ENCODE assay signal across 1 cellular context in the genomic region with DNA sequence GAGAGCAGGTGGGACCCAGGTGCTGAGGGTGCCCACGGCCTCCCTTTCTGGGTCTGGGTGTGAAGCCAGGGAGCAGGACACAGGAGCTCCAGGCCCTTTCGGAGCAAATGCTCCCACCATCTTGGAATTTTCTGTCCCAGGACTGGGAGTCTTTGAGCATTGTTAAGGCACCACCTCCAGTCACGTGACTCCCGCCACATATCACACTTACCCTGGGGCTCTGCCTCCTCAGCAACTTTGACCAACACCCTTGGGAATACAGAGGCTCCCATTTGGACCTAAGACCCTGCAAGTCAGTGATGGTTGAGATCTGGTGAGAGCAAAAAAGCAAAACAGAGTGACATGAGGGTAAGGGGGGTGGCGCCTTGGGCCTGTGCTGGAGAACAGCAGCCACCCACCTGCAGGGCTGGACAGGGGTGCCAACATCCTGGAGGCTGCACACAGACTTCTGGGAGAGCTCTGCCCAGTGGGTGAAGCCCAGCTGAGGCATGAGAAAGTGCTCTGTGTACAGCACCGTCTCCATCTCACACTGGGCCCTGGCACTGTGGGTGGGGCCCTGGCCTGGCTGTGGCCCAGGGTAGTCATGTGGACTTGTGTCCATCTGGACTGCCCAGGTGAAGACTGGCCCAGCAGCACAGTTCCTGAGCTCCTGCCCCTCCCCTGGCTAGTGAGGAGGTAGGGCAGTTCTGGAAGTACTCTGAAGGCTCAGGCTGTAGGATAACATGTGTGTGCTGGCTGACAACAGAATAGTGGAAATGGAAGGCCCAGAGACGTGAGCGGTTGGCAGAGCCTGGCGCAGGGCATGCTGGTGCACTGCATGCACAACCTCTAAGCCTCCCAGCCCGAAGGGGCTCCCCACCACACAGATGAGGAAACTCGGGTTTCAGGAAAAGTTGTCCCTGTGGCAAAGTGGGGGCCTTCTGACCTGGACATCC.
TF ChIP-seq lines count a peak whose summit lies in the region.

No MANE protein-coding gene starts in this region.

TF ChIP-seq in K562, 482 proteins besides CTCF, POLR2A, EP300 and RAD21 (continued from another document):
- TF ChIP-seq, protein P1, sequence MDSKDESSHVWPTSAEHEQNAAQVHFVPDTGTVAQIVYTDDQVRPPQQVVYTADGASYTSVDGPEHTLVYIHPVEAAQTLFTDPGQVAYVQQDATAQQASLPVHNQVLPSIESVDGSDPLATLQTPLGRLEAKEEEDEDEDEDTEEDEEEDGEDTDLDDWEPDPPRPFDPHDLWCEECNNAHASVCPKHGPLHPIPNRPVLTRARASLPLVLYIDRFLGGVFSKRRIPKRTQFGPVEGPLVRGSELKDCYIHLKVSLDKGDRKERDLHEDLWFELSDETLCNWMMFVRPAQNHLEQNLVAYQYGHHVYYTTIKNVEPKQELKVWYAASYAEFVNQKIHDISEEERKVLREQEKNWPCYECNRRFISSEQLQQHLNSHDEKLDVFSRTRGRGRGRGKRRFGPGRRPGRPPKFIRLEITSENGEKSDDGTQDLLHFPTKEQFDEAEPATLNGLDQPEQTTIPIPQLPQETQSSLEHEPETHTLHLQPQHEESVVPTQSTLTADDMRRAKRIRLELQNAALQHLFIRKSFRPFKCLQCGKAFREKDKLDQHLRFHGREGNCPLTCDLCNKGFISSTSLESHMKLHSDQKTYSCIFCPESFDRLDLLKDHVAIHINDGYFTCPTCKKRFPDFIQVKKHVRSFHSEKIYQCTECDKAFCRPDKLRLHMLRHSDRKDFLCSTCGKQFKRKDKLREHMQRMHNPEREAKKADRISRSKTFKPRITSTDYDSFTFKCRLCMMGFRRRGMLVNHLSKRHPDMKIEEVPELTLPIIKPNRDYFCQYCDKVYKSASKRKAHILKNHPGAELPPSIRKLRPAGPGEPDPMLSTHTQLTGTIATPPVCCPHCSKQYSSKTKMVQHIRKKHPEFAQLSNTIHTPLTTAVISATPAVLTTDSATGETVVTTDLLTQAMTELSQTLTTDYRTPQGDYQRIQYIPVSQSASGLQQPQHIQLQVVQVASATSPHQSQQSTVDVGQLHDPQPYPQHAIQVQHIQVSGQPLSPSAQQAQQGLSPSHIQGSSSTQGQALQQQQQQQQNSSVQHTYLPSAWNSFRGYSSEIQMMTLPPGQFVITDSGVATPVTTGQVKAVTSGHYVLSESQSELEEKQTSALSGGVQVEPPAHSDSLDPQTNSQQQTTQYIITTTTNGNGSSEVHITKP (IDR thresholded peaks at IDR 0.05; ENCODE audit: partially characterized antibody), result peak; percentile 3
- no peak for TF ChIP-seq PHF21A (IDR thresholded peaks at IDR 0.05; ENCODE audit: borderline replicate concordance, low read depth)
- no peak for TF ChIP-seq ETV1 (tag; conservative IDR thresholded peaks at IDR 0.05; ENCODE audit: low read depth)
- TF ChIP-seq PBX2 (CRISPR knock-in tag; IDR thresholded peaks at IDR 0.05; ENCODE audit: low read depth), result 0 out of 2 replicates have a peak, but pooled peaks have one; percentile 24
- TF ChIP-seq PBX2 (tag; conservative IDR thresholded peaks at IDR 0.05; ENCODE audit: low read depth), result no peak
- TF ChIP-seq CHCHD3 (CRISPR knock-in tag; IDR thresholded peaks at IDR 0.05), result 0 out of 2 replicates have a peak, but pooled peaks have one; percentile 38
- 0 out of 4 replicates have a peak, but pooled peaks of 1 of the 2 experiments have one; percentile 78 for TF ChIP-seq MCM7 (IDR thresholded peaks at IDR 0.05)
- no peak for TF ChIP-seq ARID1B (IDR thresholded peaks at IDR 0.05)
- TF ChIP-seq MXD1 (CRISPR knock-in tag; IDR thresholded peaks at IDR 0.05; ENCODE audit: borderline replicate concordance, poor library complexity, severe bottlenecking), result peak; percentile 40
- peak in 1 of 3 experiments; percentile 37 for TF ChIP-seq YY1 (IDR thresholded peaks at IDR 0.05; ENCODE audit: borderline replicate concordance in 1 of 3, control insufficient read depth in 1 of 3, extremely low read depth in 1 of 3, insufficient read depth in 3 of 3, insufficient read length in 1 of 3, insufficient replicate concordance in 2 of 3, low read depth in 1 of 3, low read length in 2 of 3)
